In genomic region chr18:58205087-58205779, GRCh38 we compare ENCODE assay signal across 13 cellular contexts.
DNase-seq lines count a peak whose midpoint lies in the region; ATAC-seq, FAIRE-seq and TF ChIP-seq lines count a peak whose summit lies in the region.
"Had no signal": no experiment of that assay in that cellular context is flagged by ENCODE, and none has a peak within 500 bp of the region (broad histone marks: within the 10 kb centered on the region; RNA-seq: fewer than 3 reads in every experiment).

No MANE protein-coding gene starts in this region.

- POLR2A ChIA-PET in GM12878 (lab: Charles Lee) = interaction anchor here (0.9 to 3.1 kb wide), 5 partner anchors 8 to 22 kb away, joined by 3 to 14 read pairs (median 7); no protein-coding TSS in a partner anchor

- H3K79me2 ChIP-seq in ACC112 (ENCODE audit: control insufficient read depth, insufficient read depth, low read length, unreplicated experiment) (no peaks in the 10 kb centered on the region), GM12878 (ENCODE audit: control insufficient read depth, insufficient read depth, low read length) (no peaks in the 10 kb centered on the region)

- no peak for TF ChIP-seq EP300 in GM12878 (IDR thresholded peaks at IDR 0.05; ENCODE audit: borderline replicate concordance in 1 of 2, control insufficient read depth in 1 of 2, low read depth in 2 of 2, low read length in 2 of 2)

- H4K20me1 ChIP-seq in GM12878 (ENCODE audit: control insufficient read depth, insufficient read depth) = no peaks in the 10 kb centered on the region

- H3K9me3 Mint-ChIP-seq in mesothelial cell of epicardium = no peaks in the 10 kb centered on the region

- H3K4me3 ChIP-seq in ACC112 (ENCODE audit: low read depth, low read length) = no peak overlapping the region
- H3K4me3 ChIP-seq in GM12878 = no peak overlapping the region
- H3K4me3 ChIP-seq: cardiac muscle cell, spleen had no signal

- BruUV-seq in GM12878 (replicated peaks; lab: Mats Ljungman, UMichigan) = no TSS peak

- RAD21 ChIA-PET in GM12878 (lab: Charles Lee; ENCODE audit: unreplicated experiment) = interaction anchor here (0.8 to 3.2 kb wide), 7 partner anchors 9 to 323 kb away, joined by 3 to 18 read pairs (median 3); no protein-coding TSS in a partner anchor

- H3K4me2 ChIP-seq in GM12878 (ENCODE audit: control insufficient read depth, insufficient read depth) = no peak overlapping the region

- H3K4me1 ChIP-seq in ACC112 (ENCODE audit: control insufficient read depth, insufficient read depth, low read length, unreplicated experiment) (peaks cover 33% of the 10 kb centered on the region), GM12878 (ENCODE audit: control insufficient read depth, insufficient read depth, low read length) (peaks cover 2% of the 10 kb centered on the region; the same call in 1 of the 2 replicates)

- intact Hi-C loops in GM12878 (cut with micrococcal nuclease; ENCODE audit: unreplicated experiment) = no loop called here

- no peak overlapping the region for H3K9ac ChIP-seq in GM12878 (ENCODE audit: control insufficient read depth, insufficient read depth, low read length)

- H3K36me3 Mint-ChIP-seq in mesothelial cell of epicardium = no peaks in the 10 kb centered on the region
- H3K36me3 Mint-ChIP-seq: CD14-positive monocyte had no signal

- H3K36me3 ChIP-seq in ACC112 (ENCODE audit: insufficient read depth, low read length) = no peaks in the 10 kb centered on the region
- H3K36me3 ChIP-seq in GM12878 (ENCODE audit: control insufficient read depth in 2 of 2, insufficient read depth in 2 of 2, low read length in 1 of 2) = no peaks in the 10 kb centered on the region; a peak in 1 of 4 replicates
- H3K36me3 ChIP-seq: cardiac muscle cell, spleen had no signal

- peak overlapping the region; percentile 32; the same call in 1 of the 2 replicates for H3K27ac ChIP-seq in ACC112 (ENCODE audit: low read depth, low read length)
- H3K27ac ChIP-seq in GM12878 (ENCODE audit: control insufficient read depth, insufficient read depth) = no peak overlapping the region
- H3K27ac ChIP-seq: cardiac muscle cell, spleen had no signal

- ATAC-seq in GM12878 = peak; percentile 20
- no peak for ATAC-seq in HG02884 (IDR thresholded peaks at IDR 0.05; ENCODE audit: unreplicated experiment)

- H3K4me3 Mint-ChIP-seq in mesothelial cell of epicardium = no peak overlapping the region
- H3K4me3 Mint-ChIP-seq: CD14-positive monocyte had no signal

- CTCF ChIA-PET in GM12878 (lab: Yijun Ruan, JAX) = interaction anchor here (0.6 to 3.5 kb wide), 8 partner anchors 10 to 289 kb away, joined by 3 to 17 read pairs (median 4); no protein-coding TSS in a partner anchor

- TF ChIP-seq RAD21 in GM12878 (IDR thresholded peaks at IDR 0.05; ENCODE audit: insufficient read depth, low read depth, low read length) = no peak

- peaks cover 30% of the 10 kb centered on the region for H3K4me1 Mint-ChIP-seq in mesothelial cell of epicardium

- no peak overlapping the region for H3K27ac Mint-ChIP-seq in mesothelial cell of epicardium
- H3K27ac Mint-ChIP-seq: CD14-positive monocyte had no signal

- no peak for TF ChIP-seq POLR2A in GM12878 (IDR thresholded peaks at IDR 0.05; ENCODE audit: low read depth, low read length)

- H3K9me3 ChIP-seq in GM12878 (replicated peaks; ENCODE audit: control insufficient read depth, insufficient read depth, low read length) = no peaks in the 10 kb centered on the region
- H3K9me3 ChIP-seq: spleen had no signal

- no peak for FAIRE-seq in GM12878 (lab: Jason Lieb, UNC)
- FAIRE-seq: TTC549 had no signal

- 49% methylated on average over 2 of the region's 2 CpGs for WGBS in GM12878 (ENCODE audit: insufficient coverage, insufficient replicate concordance, low lambda C conversion rate, missing lambda C conversion rate)

- in situ Hi-C loops in GM12878 (cut with MboI) = no loop called here

- no peaks in the 10 kb centered on the region for H3K27me3 Mint-ChIP-seq in mesothelial cell of epicardium (ENCODE audit: low read depth)

- SMC1A ChIA-PET in GM12878 (lab: Charles Lee; ENCODE audit: uncharacterized antibody, unreplicated experiment) = interaction anchor here (0.9 to 5.7 kb wide), 8 partner anchors 9 to 32 kb away, joined by 3 to 42 read pairs (median 5); no protein-coding TSS in a partner anchor

- H3K27me3 ChIP-seq in ACC112 (ENCODE audit: insufficient read depth, low read length) (no peaks in the 10 kb centered on the region), GM12878 (replicated peaks in 1 of 2; ENCODE audit: control insufficient read depth in 2 of 2, insufficient read depth in 2 of 2, low read length in 1 of 2) (no peaks in the 10 kb centered on the region)
- H3K27me3 ChIP-seq: cardiac muscle cell, spleen had no signal

- peak; percentile 95 for DNase-seq in HCEC 1CT
- DNase-seq in GM12878 (ENCODE audit: low read depth, low spot score) = no peak
- DNase-seq in hepatic stellate cell (ENCODE audit: low spot score) = peak; percentile 78
- DNase-seq in stimulated activated CD8-positive, alpha-beta memory T cell treated with anti-CD3 and anti-CD28 coated beads, Interleukin-4, amount 100 ng/mL, for 48 hours = no peak
- DNase-seq in mesothelial cell of epicardium (ENCODE audit: low spot score in 2 of 2, unreplicated experiment in 2 of 2) = no peak
- DNase-seq in HT-29 (ENCODE audit: low spot score) = no peak
- DNase-seq: NCI-H1105 treated with DMSO at 0.1 percent for 48 hours, spleen had no signal

- TF ChIP-seq CTCF in GM12878 (IDR thresholded peaks at IDR 0.05 in 2 of 3, conservative IDR thresholded peaks at IDR 0.05 in 1 of 3; ENCODE audit: control insufficient read depth in 2 of 3, extremely low read depth in 1 of 3, insufficient read depth in 1 of 3, low read depth in 3 of 3, low read length in 3 of 3) (no peak), mesothelial cell of epicardium (IDR thresholded peaks at IDR 0.05; ENCODE audit: unreplicated experiment) (no peak)

- H2AFZ ChIP-seq in ACC112 (ENCODE audit: low read length, unreplicated experiment) (no peak overlapping the region), GM12878 (ENCODE audit: control insufficient read depth, low read depth, low read length) (no peak overlapping the region)

TF ChIP-seq in GM12878, 131 proteins besides CTCF, POLR2A, EP300 and RAD21:
- no peak for TF ChIP-seq STAT3 (IDR thresholded peaks at IDR 0.05; ENCODE audit: low read depth, low read length)
- TF ChIP-seq MTA2 (IDR thresholded peaks at IDR 0.05; ENCODE audit: low read depth) = peak; percentile 50
- no peak for TF ChIP-seq MEF2A (IDR thresholded peaks at IDR 0.05; ENCODE audit: insufficient read depth, low read depth, low read length)
- peak; percentile 72 for TF ChIP-seq NBN (IDR thresholded peaks at IDR 0.05)
- 0 out of 2 replicates have a peak, but pooled peaks have one; percentile 15 for TF ChIP-seq ATF7 (IDR thresholded peaks at IDR 0.05; ENCODE audit: low read depth)
- TF ChIP-seq EED (IDR thresholded peaks at IDR 0.05; ENCODE audit: low read depth) = peak; percentile 33; the same call in 1 of the 2 replicates
- 0 out of 2 replicates have a peak, but pooled peaks have one; percentile 7 for TF ChIP-seq RELB (IDR thresholded peaks at IDR 0.05; ENCODE audit: low read depth)
- peak; percentile 32; the same call in 1 of the 2 replicates for TF ChIP-seq IKZF1 (conservative IDR thresholded peaks at IDR 0.05)
- TF ChIP-seq MTA3 (IDR thresholded peaks at IDR 0.05; ENCODE audit: borderline replicate concordance, low read length) = no peak
- TF ChIP-seq IKZF2 (IDR thresholded peaks at IDR 0.05) = peak; percentile 65 to 66; a peak in 3 of 4 replicates

Comparison
In these comparisons a context has a peak if more than half of its experiments do, and no peak if none do; other contexts are left out.
1. DNase-seq: peak in HCEC 1CT (single experiment) and hepatic stellate cell (single experiment); none in GM12878 (single experiment), stimulated activated CD8-positive, alpha-beta memory T cell treated with anti-CD3 and anti-CD28 coated beads, Interleukin-4, amount 100 ng/mL, for 48 hours (single experiment), mesothelial cell of epicardium (0 of 2) and HT-29 (single experiment).